ENCODE assay signal across 8 cellular contexts in the genomic region with DNA sequence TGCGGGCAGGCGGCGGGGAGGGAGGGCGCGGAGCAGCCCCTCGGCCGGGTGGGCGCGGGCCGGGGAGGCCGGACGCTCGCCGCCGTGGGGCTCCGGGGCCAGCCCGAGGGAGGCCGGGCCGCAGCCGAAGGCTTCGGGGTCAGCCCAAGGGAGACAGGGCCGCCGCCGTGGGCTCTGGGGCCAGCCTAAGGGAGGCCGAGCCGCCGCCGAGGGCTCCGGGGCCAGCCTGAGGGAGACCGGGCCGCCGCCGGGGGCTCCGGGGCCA. TPM values are rescaled to one million over a fixed set of nuclear protein-coding genes. Genes with fewer than 3 reads are reported as not detected.
DNase-seq lines count a peak whose midpoint lies in the region; ATAC-seq and TF ChIP-seq lines count a peak whose summit lies in the region.

No MANE protein-coding gene starts in this region.

- no peak for TF ChIP-seq POLR2A in thyroid gland (IDR thresholded peaks at IDR 0.05)

- peak; percentile 11 for DNase-seq in activated CD4-positive, alpha-beta T cell treated with anti-CD3 and anti-CD28 coated beads for 1 hour
- no peak for DNase-seq in activated CD4-positive, alpha-beta T cell treated with anti-CD3 and anti-CD28 coated beads, Interleukin-2, amount 50 U/mL, for 48 hours
- DNase-seq in ascending aorta (ENCODE audit: low spot score in 2 of 2) (no peak), thyroid gland (no peak), endothelial cell (ENCODE audit: low spot score) (no peak)

- H3K27me3 Mint-ChIP-seq in activated T-helper 17 cell treated with anti-CD3 and anti-CD28 coated beads, Interleukin-2, amount 50 U/mL, for 72 hours: no peaks in the 10 kb centered on the region
- H3K27me3 Mint-ChIP-seq in endothelial cell (ENCODE audit: unreplicated experiment): peaks cover 13% of the 10 kb centered on the region

- no peak overlapping the region for H3K27ac Mint-ChIP-seq in activated T-helper 17 cell treated with anti-CD3 and anti-CD28 coated beads, Interleukin-2, amount 50 U/mL, for 72 hours
- H3K27ac Mint-ChIP-seq in endothelial cell (ENCODE audit: unreplicated experiment): no peak overlapping the region

- peaks cover 19% of the 10 kb centered on the region for H3K4me1 Mint-ChIP-seq in activated T-helper 17 cell treated with anti-CD3 and anti-CD28 coated beads, Interleukin-2, amount 50 U/mL, for 72 hours
- H3K4me1 Mint-ChIP-seq in endothelial cell (ENCODE audit: unreplicated experiment): peaks cover 14% of the 10 kb centered on the region

- intact Hi-C loops in ascending aorta (cut with DNase I): loop anchor here (1.0 to 5.0 kb wide), 10 partner anchors 11 to 1375 kb away; a partner anchor contains a TSS
- intact Hi-C loops in thyroid gland (cut with DNase I): loop anchor here (5.0 kb wide), 1 partner anchor 65 kb away; a partner anchor contains a TSS

- TF ChIP-seq CTCF in ascending aorta (IDR thresholded peaks at IDR 0.05) (no peak), thyroid gland (IDR thresholded peaks at IDR 0.05) (no peak), endothelial cell (IDR thresholded peaks at IDR 0.05; ENCODE audit: unreplicated experiment) (no peak)

- H3K27me3 ChIP-seq in ascending aorta (no peaks in the 10 kb centered on the region), layer of hippocampus (ENCODE audit: control insufficient read depth, insufficient read depth, low read length) (no peaks in the 10 kb centered on the region), thyroid gland (no peaks in the 10 kb centered on the region)

- H3K4me3 ChIP-seq in ascending aorta (peak overlapping the region; percentile 87 to 98), thyroid gland (replicated peaks in 1 of 3) (peak overlapping the region; percentile 74 to 100 (median 95))

- no peaks in the 10 kb centered on the region for H3K9me3 Mint-ChIP-seq in activated T-helper 17 cell treated with anti-CD3 and anti-CD28 coated beads, Interleukin-2, amount 50 U/mL, for 72 hours
- H3K9me3 Mint-ChIP-seq in endothelial cell (ENCODE audit: unreplicated experiment): no peaks in the 10 kb centered on the region

- H3K4me1 ChIP-seq in ascending aorta (peaks cover 18 to 32% of the 10 kb centered on the region in 2 donors), thyroid gland (peaks cover 12 to 20% of the 10 kb centered on the region in 2 donors)

- whole genome bisulfite sequencing in thyroid gland, 2 donors: 0% methylated on average over 20 of the region's 34 CpGs; no CpG with 5 or more reads in 1 of the 2 donors

- ATAC-seq in GM18498 (IDR thresholded peaks at IDR 0.05; ENCODE audit: unreplicated experiment): no peak
- no peak for ATAC-seq in activated T-helper 17 cell treated with anti-CD3 and anti-CD28 coated beads, Interleukin-2, amount 50 U/mL, for 72 hours (replicated peaks)

- peaks cover 7% of the 10 kb centered on the region for H3K36me3 Mint-ChIP-seq in activated T-helper 17 cell treated with anti-CD3 and anti-CD28 coated beads, Interleukin-2, amount 50 U/mL, for 72 hours (ENCODE audit: low read depth)
- peaks cover 3% of the 10 kb centered on the region for H3K36me3 Mint-ChIP-seq in endothelial cell (ENCODE audit: low read depth, unreplicated experiment)

- peak overlapping the region; percentile 98 to 100 for H3K27ac ChIP-seq in ascending aorta
- peak overlapping the region; percentile 97 for H3K27ac ChIP-seq in layer of hippocampus (ENCODE audit: low read depth, low read length)
- peak overlapping the region; percentile 91 to 99 (median 98) for H3K27ac ChIP-seq in thyroid gland

- no peaks in the 10 kb centered on the region for H3K9me3 ChIP-seq in ascending aorta
- H3K9me3 ChIP-seq in thyroid gland: no peaks in the 10 kb centered on the region

- H3K36me3 ChIP-seq in ascending aorta (no peaks in the 10 kb centered on the region), thyroid gland (no peaks in the 10 kb centered on the region)

- no peak overlapping the region for H3K4me3 Mint-ChIP-seq in activated T-helper 17 cell treated with anti-CD3 and anti-CD28 coated beads, Interleukin-2, amount 50 U/mL, for 72 hours
- H3K4me3 Mint-ChIP-seq in endothelial cell (ENCODE audit: unreplicated experiment): no peak overlapping the region

RNA-seq across cellular contexts. Expression of a gene that starts 0.3 kb away (rescaled TPM):
- total RNA-seq in ascending aorta: 15.9 TPM
- 10 to 100 TPM; 37.1 to 73.2 (median 50.6) TPM for total RNA-seq in thyroid gland
- 10 to 100 TPM in 1 of 2 donors, 1 to 10 TPM in 1; 9.4 to 10.5 TPM for total RNA-seq in activated T-helper 17 cell treated with anti-CD3 and anti-CD28 coated beads, Interleukin-2, amount 50 U/mL, for 72 hours
- 27.2 TPM for total RNA-seq in endothelial cell (ENCODE audit: unreplicated experiment)
